ENCODE assay signal across 1 cellular context in the genomic region with DNA sequence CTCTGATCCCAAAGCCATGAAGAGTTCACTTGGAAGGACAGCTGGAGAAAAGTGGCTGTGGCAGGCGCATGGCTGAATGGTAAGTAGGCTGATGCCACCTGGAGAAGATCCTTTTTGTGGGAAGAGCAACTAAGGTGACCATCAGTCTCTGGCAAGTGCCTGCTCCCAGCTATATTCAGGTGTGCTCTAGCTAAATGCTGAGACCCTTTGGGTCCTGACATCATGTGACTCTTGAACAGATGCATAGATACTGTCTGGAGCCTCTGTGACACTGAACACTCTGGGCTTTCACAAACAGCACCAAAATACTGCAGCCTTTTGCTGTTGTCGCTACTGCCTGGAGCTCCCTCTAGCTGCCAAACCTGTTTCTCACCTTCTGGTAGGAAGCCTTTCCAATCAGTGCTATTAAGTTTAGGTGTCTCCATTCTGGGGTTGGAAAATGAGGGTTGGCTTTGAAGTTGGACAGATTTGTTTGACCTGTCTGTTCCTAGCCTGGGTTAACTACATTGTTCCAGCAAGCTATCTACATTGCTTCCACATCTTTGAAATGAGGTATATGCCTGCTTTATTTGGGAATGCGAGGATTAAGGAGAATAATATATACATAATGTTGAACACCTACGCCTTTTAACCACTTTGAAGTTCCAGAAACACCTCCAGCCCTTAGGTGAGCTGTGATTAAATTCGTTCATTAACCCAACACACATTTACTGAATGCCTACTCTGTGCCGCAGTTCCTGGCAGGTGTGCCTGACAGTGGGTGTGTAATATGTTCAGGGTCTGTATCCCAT.
TF ChIP-seq lines count a peak whose summit lies in the region.

No MANE protein-coding gene starts in this region.

TF ChIP-seq in HepG2, 621 proteins besides CTCF, POLR2A, EP300 and RAD21 (continued from another document):
- TF ChIP-seq, protein P1, sequence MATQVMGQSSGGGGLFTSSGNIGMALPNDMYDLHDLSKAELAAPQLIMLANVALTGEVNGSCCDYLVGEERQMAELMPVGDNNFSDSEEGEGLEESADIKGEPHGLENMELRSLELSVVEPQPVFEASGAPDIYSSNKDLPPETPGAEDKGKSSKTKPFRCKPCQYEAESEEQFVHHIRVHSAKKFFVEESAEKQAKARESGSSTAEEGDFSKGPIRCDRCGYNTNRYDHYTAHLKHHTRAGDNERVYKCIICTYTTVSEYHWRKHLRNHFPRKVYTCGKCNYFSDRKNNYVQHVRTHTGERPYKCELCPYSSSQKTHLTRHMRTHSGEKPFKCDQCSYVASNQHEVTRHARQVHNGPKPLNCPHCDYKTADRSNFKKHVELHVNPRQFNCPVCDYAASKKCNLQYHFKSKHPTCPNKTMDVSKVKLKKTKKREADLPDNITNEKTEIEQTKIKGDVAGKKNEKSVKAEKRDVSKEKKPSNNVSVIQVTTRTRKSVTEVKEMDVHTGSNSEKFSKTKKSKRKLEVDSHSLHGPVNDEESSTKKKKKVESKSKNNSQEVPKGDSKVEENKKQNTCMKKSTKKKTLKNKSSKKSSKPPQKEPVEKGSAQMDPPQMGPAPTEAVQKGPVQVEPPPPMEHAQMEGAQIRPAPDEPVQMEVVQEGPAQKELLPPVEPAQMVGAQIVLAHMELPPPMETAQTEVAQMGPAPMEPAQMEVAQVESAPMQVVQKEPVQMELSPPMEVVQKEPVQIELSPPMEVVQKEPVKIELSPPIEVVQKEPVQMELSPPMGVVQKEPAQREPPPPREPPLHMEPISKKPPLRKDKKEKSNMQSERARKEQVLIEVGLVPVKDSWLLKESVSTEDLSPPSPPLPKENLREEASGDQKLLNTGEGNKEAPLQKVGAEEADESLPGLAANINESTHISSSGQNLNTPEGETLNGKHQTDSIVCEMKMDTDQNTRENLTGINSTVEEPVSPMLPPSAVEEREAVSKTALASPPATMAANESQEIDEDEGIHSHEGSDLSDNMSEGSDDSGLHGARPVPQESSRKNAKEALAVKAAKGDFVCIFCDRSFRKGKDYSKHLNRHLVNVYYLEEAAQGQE (IDR thresholded peaks at IDR 0.05; ENCODE audit: borderline replicate concordance in 1 of 2, low read depth in 1 of 2, low read length in 2 of 2): peak; percentile 23 to 87
- peak; percentile 76 for TF ChIP-seq ZNF7 (CRISPR knock-in tag; IDR thresholded peaks at IDR 0.05)
TF ChIP-seq in HepG2: peak in this region for 25.
